Comparison of ENCODE assay signal across 22 cellular contexts in the genomic region with DNA sequence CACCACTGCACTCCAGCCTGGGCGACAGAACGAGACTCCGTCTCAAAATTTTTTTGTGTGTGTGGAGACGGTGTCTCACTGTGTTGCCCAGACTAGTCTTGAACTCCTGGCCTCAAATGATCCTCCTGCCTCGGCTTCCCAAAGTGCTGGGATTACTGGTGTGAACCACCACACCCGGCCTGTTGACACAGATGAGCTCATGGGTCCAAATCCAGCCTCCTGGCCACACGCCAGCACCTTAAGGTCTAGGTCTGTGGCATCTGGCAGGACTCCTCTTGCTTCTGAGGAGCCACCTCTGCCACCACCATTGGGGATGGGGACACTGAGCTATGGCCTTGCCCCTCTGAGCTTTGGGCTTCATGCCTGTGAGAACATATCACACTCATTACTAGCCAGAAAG. TPM values are rescaled to one million over a fixed set of nuclear protein-coding genes. Genes with fewer than 3 reads are reported as not detected.
"Had no signal": no experiment of that assay in that cellular context is flagged by ENCODE, and none has a peak within 500 bp of the region (broad histone marks: within the 10 kb centered on the region; RNA-seq: fewer than 3 reads in every experiment).

No MANE protein-coding gene starts in this region.

- ATAC-seq: activated CD4-positive, alpha-beta T cell treated with anti-CD3 and anti-CD28 coated beads for 36 hours; effector memory CD8-positive, alpha-beta T cell; gastrocnemius medialis; mucosa of descending colon; natural killer cell treated with Interleukin-12 subunit alpha and Interleukin-12 subunit beta and Interleukin-15 and Interleukin-18, amount 100 ng/mL, for 72 hours; right cardiac atrium had no signal

- H3K4me3 ChIP-seq: cardiac muscle cell, gastrocnemius medialis, left ventricle myocardium inferior, lung, mucosa of descending colon, testis, transverse colon had no signal

- H3K9me3 ChIP-seq: gastrocnemius medialis, left ventricle myocardium inferior, mucosa of descending colon, testis, transverse colon had no signal

- H3K27me3 ChIP-seq: cardiac muscle cell, gastrocnemius medialis, testis, transverse colon had no signal

- DNase-seq: activated CD4-positive, alpha-beta T cell treated with anti-CD3 and anti-CD28 coated beads for 36 hours; activated CD4-positive, alpha-beta T cell treated with anti-CD3 and anti-CD28 coated beads, Interleukin-2, amount 50 U/mL, for 4 hours; activated CD4-positive, CD25-positive, alpha-beta regulatory T cell; activated effector memory CD4-positive, alpha-beta T cell treated with Interleukin-2 at 50 U/mL for 16 hours; activated naive CD4-positive, alpha-beta T cell treated with Interleukin-2 at 50 U/mL for 16 hours; activated T-cell treated with anti-CD3 and anti-CD28 coated beads for 4 hours; anterior cingulate cortex; cortex of kidney; effector memory CD8-positive, alpha-beta T cell; gastrocnemius medialis; glutamatergic neuron; left ventricle myocardium inferior; mucosa of descending colon; posterior cingulate gyrus; right cardiac atrium; stimulated activated CD4-positive, alpha-beta T cell treated with anti-CD3 and anti-CD28 coated beads, Interleukin-2, amount 100 ng/mL, for 48 hours; stimulated activated naive CD4-positive, alpha-beta T cell treated with Interleukin-2 at 50 U/mL for 16 hours; testis; transverse colon had no signal

- H3K36me3 ChIP-seq: cardiac muscle cell, gastrocnemius medialis, left ventricle myocardium inferior, transverse colon had no signal

RNA-seq across cellular contexts. Expression of a gene that starts 31.0 kb away (rescaled TPM):
- total RNA-seq: natural killer cell treated with Interleukin-12 subunit alpha and Interleukin-12 subunit beta and Interleukin-15 and Interleukin-18, amount 100 ng/mL, for 72 hours had no signal

RNA-seq across cellular contexts. Expression of a gene that starts 31.9 kb away (rescaled TPM):
- total RNA-seq: gastrocnemius medialis, left ventricle myocardium inferior had no signal
